9 cellular contexts compared by ENCODE assay signal in the genomic region with DNA sequence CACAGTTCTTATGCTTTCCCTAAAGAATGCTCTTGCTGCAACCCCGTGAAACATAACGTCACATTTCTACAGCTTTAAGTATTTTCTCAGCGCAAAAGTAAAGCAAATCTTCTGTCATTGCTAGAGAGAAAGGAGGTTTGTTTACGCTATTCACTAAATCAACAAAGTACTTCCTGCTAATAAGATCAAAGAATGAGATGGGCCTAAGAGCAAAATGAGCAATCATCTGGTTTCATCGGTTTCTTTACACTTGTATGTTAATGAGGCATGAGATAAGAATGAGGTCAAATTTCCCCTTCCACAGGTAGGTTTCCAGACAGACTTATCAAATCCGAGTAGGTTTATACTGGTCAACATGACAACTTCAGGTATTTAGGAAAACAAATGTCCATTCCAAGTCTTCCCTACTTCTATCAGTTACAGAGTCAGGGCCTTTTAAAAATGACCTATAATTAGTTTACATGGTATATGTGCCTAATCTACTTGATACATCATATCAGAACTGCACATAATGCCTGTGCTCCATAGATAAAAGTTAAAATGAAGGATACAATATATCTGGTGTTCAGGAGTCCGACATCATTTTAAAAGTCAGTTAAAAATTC. TPM values are rescaled to one million over a fixed set of nuclear protein-coding genes. Genes with fewer than 3 reads are reported as not detected.
DNase-seq lines count a peak whose midpoint lies in the region; ATAC-seq and TF ChIP-seq lines count a peak whose summit lies in the region.
"Had no signal": no experiment of that assay in that cellular context is flagged by ENCODE, and none has a peak within 500 bp of the region (broad histone marks: within the 10 kb centered on the region; RNA-seq: fewer than 3 reads in every experiment).

No MANE protein-coding gene starts in this region.

- peak overlapping the region; percentile 19 for H3K27ac ChIP-seq in smooth muscle cell (ENCODE audit: low read depth)
- H3K27ac ChIP-seq in tibial nerve, result no peak overlapping the region

- no peak for TF ChIP-seq POLR2A in tibial nerve (IDR thresholded peaks at IDR 0.05)

- peak; percentile 50 to 63 for ATAC-seq in activated CD4-positive, CD25-positive, alpha-beta regulatory T cell treated with anti-CD3 and anti-CD28 coated beads, Interleukin-2, amount 50 U/mL, for 24 hours
- peak; percentile 80 for ATAC-seq in activated T-helper 17 cell treated with anti-CD3 and anti-CD28 coated beads, Interleukin-2, amount 50 U/mL, for 72 hours (replicated peaks)

- H3K9ac ChIP-seq in smooth muscle cell (ENCODE audit: low read depth), result no peak overlapping the region

- peak overlapping the region; percentile 73 for H3K4me2 ChIP-seq in smooth muscle cell

- TF ChIP-seq CTCF in smooth muscle cell (IDR thresholded peaks at IDR 0.05; ENCODE audit: borderline replicate concordance, insufficient read depth, poor library complexity, severe bottlenecking) (no peak), tibial nerve (IDR thresholded peaks at IDR 0.05) (no peak)

- H3K4me1 Mint-ChIP-seq in activated T-helper 17 cell treated with anti-CD3 and anti-CD28 coated beads, Interleukin-2, amount 50 U/mL, for 72 hours, result peaks cover 3% of the 10 kb centered on the region

- no peaks in the 10 kb centered on the region for H3K27me3 Mint-ChIP-seq in activated T-helper 17 cell treated with anti-CD3 and anti-CD28 coated beads, Interleukin-2, amount 50 U/mL, for 72 hours

- H3K27ac Mint-ChIP-seq in activated T-helper 17 cell treated with anti-CD3 and anti-CD28 coated beads, Interleukin-2, amount 50 U/mL, for 72 hours, result no peak overlapping the region

- no peaks in the 10 kb centered on the region for H3K36me3 ChIP-seq in smooth muscle cell (ENCODE audit: low read depth)
- no peaks in the 10 kb centered on the region for H3K36me3 ChIP-seq in tibial nerve

- no peaks in the 10 kb centered on the region for H3K9me3 Mint-ChIP-seq in activated T-helper 17 cell treated with anti-CD3 and anti-CD28 coated beads, Interleukin-2, amount 50 U/mL, for 72 hours

- no peak for DNase-seq in activated CD4-positive, CD25-positive, alpha-beta regulatory T cell treated with anti-CD3 and anti-CD28 coated beads, Interleukin-2, amount 50 U/mL, for 72 hours
- peak; percentile 75 for DNase-seq in HT-29 (ENCODE audit: low spot score)
- no peak for DNase-seq in smooth muscle cell (lab: John Stamatoyannopoulos, UW; ENCODE audit: unreplicated experiment)
- DNase-seq in HCEC 1CT, result no peak
- no peak for DNase-seq in tibial nerve (ENCODE audit: low spot score in 2 of 2)
- no peak for DNase-seq in activated CD4-positive, alpha-beta T cell treated with anti-CD3 and anti-CD28 coated beads for 4 hours
- DNase-seq: amygdala had no signal

- H3K79me2 ChIP-seq in smooth muscle cell (ENCODE audit: low read depth), result peaks cover 100% of the 10 kb centered on the region

- H3K27me3 ChIP-seq in smooth muscle cell (ENCODE audit: low read depth), result no peaks in the 10 kb centered on the region
- no peaks in the 10 kb centered on the region for H3K27me3 ChIP-seq in tibial nerve

- H3K4me1 ChIP-seq in smooth muscle cell (ENCODE audit: low read depth) (peaks cover 17% of the 10 kb centered on the region), tibial nerve (peaks cover 0 to 5% (median 0%) of the 10 kb centered on the region in 4 donors)

- no peak overlapping the region for H3K4me3 ChIP-seq in smooth muscle cell
- no peak overlapping the region for H3K4me3 ChIP-seq in tibial nerve

- no peak for TF ChIP-seq EP300 in tibial nerve (IDR thresholded peaks at IDR 0.05)

- no peak overlapping the region for H2AFZ ChIP-seq in smooth muscle cell (ENCODE audit: low read depth)

- H3K36me3 Mint-ChIP-seq in activated T-helper 17 cell treated with anti-CD3 and anti-CD28 coated beads, Interleukin-2, amount 50 U/mL, for 72 hours (ENCODE audit: low read depth), result no peaks in the 10 kb centered on the region

- peak overlapping the region; percentile 8 for H3K4me3 Mint-ChIP-seq in activated T-helper 17 cell treated with anti-CD3 and anti-CD28 coated beads, Interleukin-2, amount 50 U/mL, for 72 hours

- WGBS in smooth muscle cell (ENCODE audit: low lambda C conversion rate), result 40% methylated on average over 7 of the region's 7 CpGs
- 67 to 75% methylated on average over 7 of the region's 7 CpGs for WGBS in tibial nerve, 2 donors

- H3F3A ChIP-seq in smooth muscle cell (ENCODE audit: low read depth), result peaks cover 7% of the 10 kb centered on the region

- H4K20me1 ChIP-seq in smooth muscle cell (ENCODE audit: low read depth), result peaks cover 94% of the 10 kb centered on the region

- H3K9me3 ChIP-seq in smooth muscle cell (replicated peaks; ENCODE audit: low read depth) (no peaks in the 10 kb centered on the region), tibial nerve (no peaks in the 10 kb centered on the region)

RNA-seq across cellular contexts. Expression of gene USP6NL, which starts 8.4 kb away (rescaled TPM):
- 16.9 and 18.6 TPM in 2 replicates for total RNA-seq in HT-29 (2014; rRNA removed; shearing (Covaris generic))
- total RNA-seq in activated T-helper 17 cell treated with anti-CD3 and anti-CD28 coated beads, Interleukin-2, amount 50 U/mL, for 72 hours, result 1 to 10 TPM in 1 of 2 donors, under 1 TPM in 1; 0.74 to 1.7 TPM
- 32.8 and 34.0 TPM in 2 replicates for total RNA-seq in smooth muscle cell
- polyA plus RNA-seq in smooth muscle cell, result 12.0 and 16.1 TPM in 2 replicates
- total RNA-seq in tibial nerve, result 10 to 100 TPM; 21.8 to 33.9 (median 25.0) TPM
